19 cellular contexts compared by ENCODE assay signal in genomic region chr16:6032438-6032837, GRCh38.
DNase-seq lines count a peak whose midpoint lies in the region; ATAC-seq and TF ChIP-seq lines count a peak whose summit lies in the region.
"Had no signal": no experiment of that assay in that cellular context is flagged by ENCODE, and none has a peak within 500 bp of the region (broad histone marks: within the 10 kb centered on the region; RNA-seq: fewer than 3 reads in every experiment).

No MANE protein-coding gene starts in this region.

- H3K79me2 ChIP-seq in neural cell (replicated peaks; ENCODE audit: insufficient read depth, low read length), result peaks cover 27% of the 10 kb centered on the region
- no peaks in the 10 kb centered on the region for H3K79me2 ChIP-seq in osteoblast (ENCODE audit: insufficient read depth, low read length)

- CTCF ChIA-PET in A673 (lab: Charles Lee), result no interaction called here

- no peak for DNase-seq in A673 (ENCODE audit: low spot score)
- DNase-seq in HFFc6, result no peak
- peak; percentile 3 for DNase-seq in astrocyte of the spinal cord (ENCODE audit: low read depth, low spot score)
- no peak for DNase-seq in osteoblast (ENCODE audit: insufficient read length, low spot score, missing footprints)
- no peak for DNase-seq in stimulated activated CD4-positive, alpha-beta T cell treated with anti-CD3 and anti-CD28 coated beads, Interleukin-4, amount 100 ng/mL, for 1 hour
- DNase-seq in mucosa of gallbladder (ENCODE audit: low spot score), result no peak
- DNase-seq: DMS 273 treated with DMSO at 0.1 percent for 48 hours; H9; NCI-H146; NCI-H226; NCI-H526 treated with DMSO at 0.1 percent for 48 hours; NK-92 treated with Interleukin-12 subunit alpha and Interleukin-12 subunit beta, amount 100 ng/mL, for 24 hours; SJCRH30; SW 1271 had no signal

- H3K9me3 ChIP-seq in A673 (ENCODE audit: low read depth, low read length, poor library complexity, severe bottlenecking), result no peaks in the 10 kb centered on the region
- no peaks in the 10 kb centered on the region for H3K9me3 ChIP-seq in neural cell (ENCODE audit: low read length)
- no peaks in the 10 kb centered on the region for H3K9me3 ChIP-seq in osteoblast (ENCODE audit: low read depth, low read length)
- H3K9me3 ChIP-seq: SJCRH30 had no signal

- intact Hi-C loops in A673 (cut with micrococcal nuclease; ENCODE audit: unreplicated experiment), result loop anchor here (5.0 kb wide), 1 partner anchor 610 kb away; no protein-coding TSS in a partner anchor

- POLR2A ChIA-PET in A673 (lab: Charles Lee; ENCODE audit: low non-redundant PET), result no interaction called here

- H3K27me3 Mint-ChIP-seq in HFFc6 (ENCODE audit: insufficient read depth), result peaks cover 2% of the 10 kb centered on the region

- ATAC-seq in HG02678 (IDR thresholded peaks at IDR 0.05; ENCODE audit: unreplicated experiment), result no peak
- ATAC-seq: K562 had no signal

- no peak overlapping the region for H3K27ac ChIP-seq in A673 (ENCODE audit: low read depth, low read length, poor library complexity, severe bottlenecking)
- peak overlapping the region; percentile 12 for H3K27ac ChIP-seq in neural cell (ENCODE audit: low read length)
- no peak overlapping the region for H3K27ac ChIP-seq in osteoblast (ENCODE audit: low read depth, low read length)
- H3K27ac ChIP-seq: RWPE1, SJCRH30 had no signal

- H3K9me2 ChIP-seq in neural cell (ENCODE audit: insufficient read depth, low read length), result no peaks in the 10 kb centered on the region

- no peak overlapping the region for H3K4me3 ChIP-seq in A673 (ENCODE audit: low read depth, low read length, poor library complexity, severe bottlenecking)
- no peak overlapping the region for H3K4me3 ChIP-seq in astrocyte of the spinal cord (ENCODE audit: low read depth, low read length)
- H3K4me3 ChIP-seq in neural cell (ENCODE audit: low read length), result no peak overlapping the region
- H3K4me3 ChIP-seq in osteoblast (ENCODE audit: insufficient read depth, low read length), result no peak overlapping the region
- H3K4me3 ChIP-seq: K562, SJCRH30 had no signal

- TF ChIP-seq EP300 in neural cell (conservative IDR thresholded peaks at IDR 0.05; ENCODE audit: poor library complexity, severe bottlenecking), result no peak

- no peaks in the 10 kb centered on the region for H3K4me1 ChIP-seq in A673 (ENCODE audit: insufficient read depth, low read length, poor library complexity, severe bottlenecking)
- no peaks in the 10 kb centered on the region for H3K4me1 ChIP-seq in osteoblast (ENCODE audit: insufficient read depth, low read length)
- H3K4me1 ChIP-seq: SJCRH30 had no signal

- peaks cover 26% of the 10 kb centered on the region for H3K9me3 Mint-ChIP-seq in HFFc6

- no TSS peak for BruUV-seq in A673 (replicated peaks; lab: Mats Ljungman, UMichigan)

- H3F3A ChIP-seq in neural cell (ENCODE audit: insufficient read depth, low read length, poor library complexity, severe bottlenecking), result no peaks in the 10 kb centered on the region

- no peak overlapping the region for H3K9ac ChIP-seq in neural cell (ENCODE audit: low read length)

- H2AFZ ChIP-seq in neural cell (ENCODE audit: low read depth, low read length), result no peak overlapping the region
- no peak overlapping the region for H2AFZ ChIP-seq in osteoblast (ENCODE audit: low read length)

- in situ Hi-C loops in astrocyte of the spinal cord (cut with HindIII; ENCODE audit: low sequenced_read_pairs), result no loop called here

- TF ChIP-seq RAD21 in neural cell (conservative IDR thresholded peaks at IDR 0.05), result peak; percentile 79

- H3K4me2 ChIP-seq in neural cell (ENCODE audit: low read length) (peak overlapping the region; percentile 1), osteoblast (ENCODE audit: insufficient read depth, low read length) (no peak overlapping the region)

- H3K27ac Mint-ChIP-seq in HFFc6, result no peak overlapping the region
- H3K27ac Mint-ChIP-seq: CD14-positive monocyte, H9 had no signal

- H3K27me3 ChIP-seq in A673 (replicated peaks; ENCODE audit: insufficient read depth, low read depth, low read length, poor library complexity) (no peaks in the 10 kb centered on the region), neural cell (ENCODE audit: insufficient read depth, low read depth, low read length) (no peaks in the 10 kb centered on the region), osteoblast (ENCODE audit: insufficient read depth, low read length) (no peaks in the 10 kb centered on the region)
- H3K27me3 ChIP-seq: SJCRH30 had no signal

- no peaks in the 10 kb centered on the region for H4K20me1 ChIP-seq in neural cell (ENCODE audit: insufficient read depth)
- H4K20me1 ChIP-seq in osteoblast (ENCODE audit: insufficient read depth, low read length), result no peaks in the 10 kb centered on the region

- no peak overlapping the region for H3K4me3 Mint-ChIP-seq in HFFc6
- H3K4me3 Mint-ChIP-seq: CD14-positive monocyte, H9 had no signal

- H3K36me3 Mint-ChIP-seq in HFFc6 (ENCODE audit: low read depth), result no peaks in the 10 kb centered on the region
- H3K36me3 Mint-ChIP-seq: CD14-positive monocyte had no signal

- no peaks in the 10 kb centered on the region for H3K4me1 Mint-ChIP-seq in HFFc6 (ENCODE audit: low read depth)
- H3K4me1 Mint-ChIP-seq: CD14-positive monocyte had no signal

- H3K36me3 ChIP-seq in A673 (ENCODE audit: insufficient read depth, low read length, poor library complexity, severe bottlenecking) (no peaks in the 10 kb centered on the region), neural cell (ENCODE audit: insufficient read depth, low read length) (no peaks in the 10 kb centered on the region), osteoblast (ENCODE audit: insufficient read depth, low read length) (no peaks in the 10 kb centered on the region)
- H3K36me3 ChIP-seq: SJCRH30 had no signal

- TF ChIP-seq CTCF in A673 (conservative IDR thresholded peaks at IDR 0.05; ENCODE audit: low read depth, low read length), result peak; percentile 30; the same call in 1 of the 2 replicates
- peak; percentile 49; the same call in 1 of the 2 replicates for TF ChIP-seq CTCF in HFFc6 (IDR thresholded peaks at IDR 0.05)
- TF ChIP-seq CTCF in astrocyte of the spinal cord (IDR thresholded peaks at IDR 0.05; ENCODE audit: low read depth, low read length), result no peak
- peak; percentile 68 for TF ChIP-seq CTCF in neural cell (IDR thresholded peaks at IDR 0.05; ENCODE audit: poor library complexity, severe bottlenecking)
- TF ChIP-seq CTCF in osteoblast (IDR thresholded peaks at IDR 0.05; ENCODE audit: extremely low read depth, low read depth, low read length), result no peak

TF ChIP-seq in neural cell, 6 proteins besides CTCF, POLR2A, EP300 and RAD21:
- TF ChIP-seq SMC3 (conservative IDR thresholded peaks at IDR 0.05; ENCODE audit: poor library complexity) (peak; percentile 82), TAF1 (IDR thresholded peaks at IDR 0.05; ENCODE audit: low read depth) (no peak)

Comparison
In these comparisons a context has a peak if more than half of its experiments do, and no peak if none do; other contexts are left out.
1. CTCF ChIP-seq: peak in A673 (single experiment), HFFc6 (single experiment) and neural cell (single experiment); none in astrocyte of the spinal cord (single experiment) and osteoblast (single experiment).